ENCODE assay signal across 8 cellular contexts in genomic region chr19:54439174-54439851, GRCh38. TPM values are rescaled to one million over a fixed set of nuclear protein-coding genes. Genes with fewer than 3 reads are reported as not detected.
DNase-seq lines count a peak whose midpoint lies in the region; ATAC-seq and TF ChIP-seq lines count a peak whose summit lies in the region.

No MANE protein-coding gene starts in this region.

- no peak for ATAC-seq in HG02678 (IDR thresholded peaks at IDR 0.05; ENCODE audit: unreplicated experiment)
- ATAC-seq in GM19395 (IDR thresholded peaks at IDR 0.05; ENCODE audit: unreplicated experiment), result no peak
- no peak for ATAC-seq in activated CD8-positive, alpha-beta memory T cell treated with anti-CD3 and anti-CD28 coated beads, Interleukin-2, amount 10 ng/mL, durations not matched to agents 7 days and 5 days

- H3K27me3 Mint-ChIP-seq in activated CD8-positive, alpha-beta memory T cell treated with anti-CD3 and anti-CD28 coated beads, Interleukin-2, amount 10 ng/mL, durations not matched to agents 7 days and 5 days, result no peaks in the 10 kb centered on the region

- DNase-seq in NCI-H2196 (lab: John Stamatoyannopoulos, UW; ENCODE audit: unreplicated experiment), result peak; percentile 36
- DNase-seq in NCI-H2196 treated with DMSO at 0.1 percent for 48 hours (lab: John Stamatoyannopoulos, UW; ENCODE audit: unreplicated experiment), result no peak
- DNase-seq in cerebellar cortex (ENCODE audit: low spot score), result peak; percentile 68
- DNase-seq in midbrain (lab: John Stamatoyannopoulos, UW), result peak; percentile 84
- DNase-seq in activated CD8-positive, alpha-beta memory T cell treated with anti-CD3 and anti-CD28 coated beads, Interleukin-2, amount 10 ng/mL, durations not matched to agents 7 days and 5 days, result no peak

- H3K9ac ChIP-seq in OCI-LY3 (ENCODE audit: low read length), result no peak overlapping the region

- H3K4me3 ChIP-seq in OCI-LY3 (ENCODE audit: low read length), result no peak overlapping the region

- CTCF ChIA-PET in activated CD8-positive, alpha-beta memory T cell treated with anti-CD3 and anti-CD28 coated beads, Interleukin-2, amount 10 ng/mL, durations not matched to agents 7 days and 5 days (lab: Charles Lee), result interaction anchor here (1.1 to 1.6 kb wide), 7 partner anchors 10 to 112 kb away, joined by 3 to 8 read pairs (median 3); partner anchors contain the start of genes LENG8 and LENG9

- H3K4me1 Mint-ChIP-seq in activated CD8-positive, alpha-beta memory T cell treated with anti-CD3 and anti-CD28 coated beads, Interleukin-2, amount 10 ng/mL, durations not matched to agents 7 days and 5 days, result peaks cover 11% of the 10 kb centered on the region

- no peaks in the 10 kb centered on the region for H3K9me3 ChIP-seq in OCI-LY3 (ENCODE audit: insufficient read depth, low read length)

- no peak overlapping the region for H3K4me2 ChIP-seq in OCI-LY3 (ENCODE audit: low read length)

- no peak overlapping the region for H3K4me3 Mint-ChIP-seq in activated CD8-positive, alpha-beta memory T cell treated with anti-CD3 and anti-CD28 coated beads, Interleukin-2, amount 10 ng/mL, durations not matched to agents 7 days and 5 days

- H3K27ac Mint-ChIP-seq in activated CD8-positive, alpha-beta memory T cell treated with anti-CD3 and anti-CD28 coated beads, Interleukin-2, amount 10 ng/mL, durations not matched to agents 7 days and 5 days, result no peak overlapping the region

- no peaks in the 10 kb centered on the region for H3K27me3 ChIP-seq in OCI-LY3 (ENCODE audit: low read depth, low read length)

- no peaks in the 10 kb centered on the region for H3K9me3 Mint-ChIP-seq in activated CD8-positive, alpha-beta memory T cell treated with anti-CD3 and anti-CD28 coated beads, Interleukin-2, amount 10 ng/mL, durations not matched to agents 7 days and 5 days (ENCODE audit: low read depth)

- no peak overlapping the region for H2AFZ ChIP-seq in OCI-LY3 (ENCODE audit: low read depth, low read length)

- no peaks in the 10 kb centered on the region for H3K4me1 ChIP-seq in OCI-LY3 (ENCODE audit: low read length)

- H3K27ac ChIP-seq in OCI-LY3 (ENCODE audit: low read length), result no peak overlapping the region

- H3K36me3 ChIP-seq in OCI-LY3 (replicated peaks; ENCODE audit: low read depth, low read length), result peaks cover 13% of the 10 kb centered on the region

- peak; percentile 47 for TF ChIP-seq CTCF in OCI-LY3 (IDR thresholded peaks at IDR 0.05; ENCODE audit: low read depth, low read length)

- H4K20me1 ChIP-seq in OCI-LY3 (ENCODE audit: insufficient read depth, low read length), result peaks cover 15% of the 10 kb centered on the region; the same call in 1 of the 2 replicates

- peaks cover 14% of the 10 kb centered on the region for H3K36me3 Mint-ChIP-seq in activated CD8-positive, alpha-beta memory T cell treated with anti-CD3 and anti-CD28 coated beads, Interleukin-2, amount 10 ng/mL, durations not matched to agents 7 days and 5 days

- H3K79me2 ChIP-seq in OCI-LY3 (ENCODE audit: low read length), result no peaks in the 10 kb centered on the region

RNA-seq across cellular contexts. Expression of gene LENG8, which starts 9.7 kb away (rescaled TPM):
- total RNA-seq in activated CD8-positive, alpha-beta memory T cell treated with anti-CD3 and anti-CD28 coated beads, Interleukin-2, amount 10 ng/mL, durations not matched to agents 7 days and 5 days, result 100 to 1,000 TPM; 191 to 282 TPM

RNA-seq across cellular contexts. Expression of gene TTYH1, which starts 24.0 kb away (rescaled TPM):
- total RNA-seq in activated CD8-positive, alpha-beta memory T cell treated with anti-CD3 and anti-CD28 coated beads, Interleukin-2, amount 10 ng/mL, durations not matched to agents 7 days and 5 days, result 1 to 10 TPM in 1 of 2 experiments, under 1 TPM in 1; 0.93 to 1.2 TPM

RNA-seq across cellular contexts. Expression of gene LENG9, which starts 24.3 kb away (rescaled TPM):
- total RNA-seq in activated CD8-positive, alpha-beta memory T cell treated with anti-CD3 and anti-CD28 coated beads, Interleukin-2, amount 10 ng/mL, durations not matched to agents 7 days and 5 days, result 1 to 10 TPM; 6.3 to 7.2 TPM

RNA-seq across cellular contexts. Expression of gene CDC42EP5, which starts 33.8 kb away (rescaled TPM):
- total RNA-seq in activated CD8-positive, alpha-beta memory T cell treated with anti-CD3 and anti-CD28 coated beads, Interleukin-2, amount 10 ng/mL, durations not matched to agents 7 days and 5 days, result under 1 TPM in 1 of 2 experiments, not detected in 1; 0.61 TPM

Comparison
In these comparisons a context has a peak if more than half of its experiments do, and no peak if none do; other contexts are left out.
1. DNase-seq: peak in NCI-H2196 (single experiment), cerebellar cortex (single experiment) and midbrain (single experiment); none in NCI-H2196 treated with DMSO at 0.1 percent for 48 hours (single experiment) and activated CD8-positive, alpha-beta memory T cell treated with anti-CD3 and anti-CD28 coated beads, Interleukin-2, amount 10 ng/mL, durations not matched to agents 7 days and 5 days (single experiment).